In genomic region chr21:46252840-46253239, GRCh38 we compare ENCODE assay signal across 22 cellular contexts. TPM values are rescaled to one million over a fixed set of nuclear protein-coding genes. Genes with fewer than 3 reads are reported as not detected.
A peak's percentile ranks its signal among the peaks of the same experiment; 100 is the strongest.
DNase-seq lines count a peak whose midpoint lies in the region; ATAC-seq, FAIRE-seq and TF ChIP-seq lines count a peak whose summit lies in the region.
"Had no signal": no experiment of that assay in that cellular context is flagged by ENCODE, and none has a peak within 500 bp of the region (broad histone marks: within the 10 kb centered on the region; RNA-seq: fewer than 3 reads in every experiment).

No MANE protein-coding gene starts in this region.

- H4K20me1 ChIP-seq in OCI-LY1 (ENCODE audit: insufficient read depth, low read length) = no peaks in the 10 kb centered on the region

- H3K9me3 ChIP-seq in OCI-LY1 (ENCODE audit: low read length) (no peaks in the 10 kb centered on the region), upper lobe of right lung (no peaks in the 10 kb centered on the region)
- H3K9me3 ChIP-seq: ascending aorta, esophagus squamous epithelium, tibial artery had no signal

- no peak overlapping the region for H3K4me3 ChIP-seq in OCI-LY1 (ENCODE audit: low read depth, low read length, poor library complexity, severe bottlenecking)
- no peak overlapping the region for H3K4me3 ChIP-seq in upper lobe of right lung
- H3K4me3 ChIP-seq: ascending aorta, esophagus squamous epithelium, hepatocyte, tibial artery had no signal

- H3K4me1 Mint-ChIP-seq in activated naive CD8-positive, alpha-beta T cell (ENCODE audit: low read depth) = peaks cover 47% of the 10 kb centered on the region
- peaks cover 29% of the 10 kb centered on the region for H3K4me1 Mint-ChIP-seq in activated naive CD8-positive, alpha-beta T cell treated with anti-CD3 and anti-CD28 coated beads for 36 hours
- peaks cover 38% of the 10 kb centered on the region for H3K4me1 Mint-ChIP-seq in memory B cell

- peak overlapping the region; percentile 96 for H3K27ac Mint-ChIP-seq in activated naive CD8-positive, alpha-beta T cell
- no peak overlapping the region for H3K27ac Mint-ChIP-seq in activated naive CD8-positive, alpha-beta T cell treated with anti-CD3 and anti-CD28 coated beads for 36 hours
- H3K27ac Mint-ChIP-seq in memory B cell = peak overlapping the region; percentile 98
- H3K27ac Mint-ChIP-seq: dendritic cell treated with granulocyte-macrophage colony-stimulating factor and Interleukin-4, amounts not matched to agents 40 ng/mL and 50 ng/mL, for 4 days had no signal

- no peaks in the 10 kb centered on the region for H3K9me2 ChIP-seq in OCI-LY1 (ENCODE audit: low read depth, low read length)

- H3K79me2 ChIP-seq in OCI-LY1 (ENCODE audit: insufficient read depth, low read length) = no peaks in the 10 kb centered on the region
- H3K79me2 ChIP-seq: hepatocyte had no signal

- no peaks in the 10 kb centered on the region for H3K27me3 ChIP-seq in OCI-LY1 (ENCODE audit: insufficient read depth, low read length)
- H3K27me3 ChIP-seq in upper lobe of right lung = no peaks in the 10 kb centered on the region
- H3K27me3 ChIP-seq: ascending aorta, esophagus squamous epithelium, hepatocyte, tibial artery had no signal

- no peaks in the 10 kb centered on the region for H3F3A ChIP-seq in OCI-LY1 (ENCODE audit: insufficient read depth, low read length)

- ATAC-seq in memory B cell (ENCODE audit: low read depth) = no peak
- ATAC-seq in upper lobe of right lung = no peak
- ATAC-seq: left colon had no signal

- H3K36me3 ChIP-seq in OCI-LY1 (ENCODE audit: insufficient read depth, low read length) = peaks cover 94% of the 10 kb centered on the region
- peaks cover 99% of the 10 kb centered on the region for H3K36me3 ChIP-seq in upper lobe of right lung

- H3K9ac ChIP-seq in OCI-LY1 (ENCODE audit: low read length) = no peak overlapping the region

- H3K27ac ChIP-seq in OCI-LY1 (ENCODE audit: low read depth, low read length, poor library complexity, severe bottlenecking) (peak overlapping the region; percentile 65), upper lobe of right lung (no peak overlapping the region)
- H3K27ac ChIP-seq: ascending aorta, C4-2B, esophagus squamous epithelium, hepatocyte, tibial artery had no signal

- TF ChIP-seq POLR2A in GM12892 (IDR thresholded peaks at IDR 0.05; ENCODE audit: low read depth, low read length) = no peak

- H3K36me3 Mint-ChIP-seq in activated naive CD8-positive, alpha-beta T cell = peaks cover 26% of the 10 kb centered on the region
- H3K36me3 Mint-ChIP-seq in activated naive CD8-positive, alpha-beta T cell treated with anti-CD3 and anti-CD28 coated beads for 36 hours = peaks cover 63% of the 10 kb centered on the region
- H3K36me3 Mint-ChIP-seq in memory B cell = peaks cover 50% of the 10 kb centered on the region

- no peaks in the 10 kb centered on the region for H3K27me3 Mint-ChIP-seq in activated naive CD8-positive, alpha-beta T cell
- no peaks in the 10 kb centered on the region for H3K27me3 Mint-ChIP-seq in activated naive CD8-positive, alpha-beta T cell treated with anti-CD3 and anti-CD28 coated beads for 36 hours
- no peaks in the 10 kb centered on the region for H3K27me3 Mint-ChIP-seq in memory B cell
- H3K27me3 Mint-ChIP-seq: activated naive CD4-positive, alpha-beta T cell treated with anti-CD3 and anti-CD28 coated beads, Interleukin-2, amount 50 U/mL, for 24 hours; dendritic cell treated with granulocyte-macrophage colony-stimulating factor and Interleukin-4, amounts not matched to agents 40 ng/mL and 50 ng/mL, for 4 days had no signal

- TF ChIP-seq CTCF in OCI-LY1 (IDR thresholded peaks at IDR 0.05; ENCODE audit: low read length) (no peak), upper lobe of right lung (IDR thresholded peaks at IDR 0.05) (no peak)

- no peak for DNase-seq in activated naive CD8-positive, alpha-beta T cell treated with anti-CD3 and anti-CD28 coated beads for 36 hours
- no peak for DNase-seq in memory B cell (ENCODE audit: low spot score in 2 of 2)
- DNase-seq in upper lobe of right lung = peak; percentile 4
- DNase-seq in T1000 (lab: John Stamatoyannopoulos, UW) = no peak
- DNase-seq in GM12892 (ENCODE audit: insufficient read length) = no peak
- DNase-seq: esophagus squamous epithelium, foreskin melanocyte, HCEC 1CT, Kasumi-1, left colon, MV-4-11, NCI-H1436 treated with DMSO at 0.1 percent for 48 hours, RPMI8226, tibial artery had no signal

- no peak overlapping the region for H3K4me3 Mint-ChIP-seq in activated naive CD8-positive, alpha-beta T cell
- H3K4me3 Mint-ChIP-seq in activated naive CD8-positive, alpha-beta T cell treated with anti-CD3 and anti-CD28 coated beads for 36 hours = no peak overlapping the region
- H3K4me3 Mint-ChIP-seq in memory B cell = no peak overlapping the region
- H3K4me3 Mint-ChIP-seq: activated naive CD4-positive, alpha-beta T cell treated with anti-CD3 and anti-CD28 coated beads, Interleukin-2, amount 50 U/mL, for 24 hours; dendritic cell treated with granulocyte-macrophage colony-stimulating factor and Interleukin-4, amounts not matched to agents 40 ng/mL and 50 ng/mL, for 4 days had no signal

- intact Hi-C loops in upper lobe of right lung (cut with DNase I) = no loop called here

- H3K9me3 Mint-ChIP-seq in activated naive CD8-positive, alpha-beta T cell (ENCODE audit: low read depth) = no peaks in the 10 kb centered on the region
- H3K9me3 Mint-ChIP-seq in activated naive CD8-positive, alpha-beta T cell treated with anti-CD3 and anti-CD28 coated beads for 36 hours = no peaks in the 10 kb centered on the region
- peaks cover 2% of the 10 kb centered on the region for H3K9me3 Mint-ChIP-seq in memory B cell
- H3K9me3 Mint-ChIP-seq: activated naive CD4-positive, alpha-beta T cell treated with anti-CD3 and anti-CD28 coated beads, Interleukin-2, amount 50 U/mL, for 24 hours; dendritic cell treated with granulocyte-macrophage colony-stimulating factor and Interleukin-4, amounts not matched to agents 40 ng/mL and 50 ng/mL, for 4 days had no signal

- FAIRE-seq in GM12892 (lab: Jason Lieb, UNC) = no peak
- FAIRE-seq: endometrium had no signal

- no peak overlapping the region for H3K4me2 ChIP-seq in OCI-LY1 (ENCODE audit: low read length)
- H3K4me2 ChIP-seq: hepatocyte had no signal

- H2AFZ ChIP-seq in OCI-LY1 (ENCODE audit: low read length) = no peak overlapping the region
- H2AFZ ChIP-seq: hepatocyte had no signal

- H3K4me1 ChIP-seq in OCI-LY1 (ENCODE audit: insufficient read depth, low read length, severe bottlenecking) = peaks cover 43% of the 10 kb centered on the region
- no peaks in the 10 kb centered on the region for H3K4me1 ChIP-seq in upper lobe of right lung
- H3K4me1 ChIP-seq: ascending aorta, esophagus squamous epithelium, tibial artery had no signal

RNA-seq across cellular contexts. Expression of gene LSS, which starts 24.3 kb away (rescaled TPM):
- 10 to 100 TPM; 15.8 to 16.7 TPM for total RNA-seq in activated naive CD8-positive, alpha-beta T cell treated with anti-CD3 and anti-CD28 coated beads for 36 hours
- total RNA-seq in upper lobe of right lung = 108 TPM
- 33.0 TPM for polyA plus RNA-seq in GM12892 (2012; ENCODE audit: missing spikeins)

RNA-seq across cellular contexts. Expression of gene MCM3AP, which starts 32.6 kb away (rescaled TPM):
- total RNA-seq in activated naive CD8-positive, alpha-beta T cell treated with anti-CD3 and anti-CD28 coated beads for 36 hours = 100 to 1,000 TPM; 112 to 117 TPM
- 92.2 TPM for total RNA-seq in upper lobe of right lung
- polyA plus RNA-seq in GM12892 (2012; ENCODE audit: missing spikeins) = 47.6 TPM

RNA-seq across cellular contexts. Expression of gene YBEY, which starts 33.3 kb away (rescaled TPM):
- total RNA-seq in activated naive CD8-positive, alpha-beta T cell treated with anti-CD3 and anti-CD28 coated beads for 36 hours = 10 to 100 TPM; 12.1 to 14.3 TPM
- 14.0 TPM for total RNA-seq in upper lobe of right lung
- polyA plus RNA-seq in GM12892 (2012; ENCODE audit: missing spikeins) = 21.5 TPM
